8 cellular contexts compared by ENCODE assay signal in genomic region chr6:26003102-26003694, GRCh38. TPM values are rescaled to one million over a fixed set of nuclear protein-coding genes. Genes with fewer than 3 reads are reported as not detected.
DNase-seq lines count a peak whose midpoint lies in the region; ATAC-seq and TF ChIP-seq lines count a peak whose summit lies in the region.

No MANE protein-coding gene starts in this region.

- peaks cover 4% of the 10 kb centered on the region for H3K36me3 ChIP-seq in CD4-positive, alpha-beta memory T cell (ENCODE audit: insufficient read depth, low read length)
- no peaks in the 10 kb centered on the region; the same call in 1 of the 2 replicates for H3K36me3 ChIP-seq in GM23338 (ENCODE audit: insufficient read depth)

- peaks cover 0 to 6% (median 5%) of the 10 kb centered on the region in 4 donors for H3K4me1 Mint-ChIP-seq in CD4-positive, alpha-beta memory T cell
- peaks cover 37% of the 10 kb centered on the region for H3K4me1 Mint-ChIP-seq in GM23338

- peaks cover 5% of the 10 kb centered on the region; the same call in 1 of the 2 replicates for H3K9me2 ChIP-seq in GM23338 (ENCODE audit: insufficient read depth)

- no peaks in the 10 kb centered on the region for H3K79me2 ChIP-seq in GM23338 (replicated peaks; ENCODE audit: insufficient read depth)

- ATAC-seq in GM23338 (peak; percentile 60), HG02840 (IDR thresholded peaks at IDR 0.05; ENCODE audit: low FRiP score, unreplicated experiment) (no peak)

- no peaks in the 10 kb centered on the region for H3F3A ChIP-seq in GM23338 (replicated peaks; ENCODE audit: low read depth)

- DNase-seq in CD4-positive, alpha-beta memory T cell: peak; percentile 21 to 48 (median 37)
- DNase-seq in GM23338 (ENCODE audit: low spot score) (peak; percentile 85), NOMO-1 treated with DMSO at 0.1 percent for 48 hours (lab: John Stamatoyannopoulos, UW; ENCODE audit: unreplicated experiment) (peak; percentile 14), glomerular visceral epithelial cell (ENCODE audit: extremely low spot score) (peak; percentile 48), posterior cingulate gyrus (peak in 6 of 10 donors; percentile 32 to 72 (median 50)), mesenteric fat pad (ENCODE audit: low spot score) (no peak)
- DNase-seq in activated T-cell treated with anti-CD3 and anti-CD28 coated beads, Interleukin-2, amount 50 U/mL, for 48 hours: peak; percentile 53 to 62

- no peak overlapping the region for H3K4me3 ChIP-seq in CD4-positive, alpha-beta memory T cell (ENCODE audit: low read length in 2 of 2)
- H3K4me3 ChIP-seq in GM23338: no peak overlapping the region

- H3K9me3 ChIP-seq in CD4-positive, alpha-beta memory T cell (ENCODE audit: control insufficient read depth in 1 of 2, low read length in 2 of 2): no peaks in the 10 kb centered on the region

- CTCF ChIA-PET in CD4-positive, alpha-beta memory T cell (lab: Charles Lee; ENCODE audit: partially characterized antibody): interaction anchor here (0.6 to 5.9 kb wide), 28 partner anchors 10 to 1408 kb away, joined by 3 to 112 read pairs (median 4); partner anchors contain the start of gene TRIM38

- peak overlapping the region in 1 of 7 donors; percentile 59 for H3K27ac Mint-ChIP-seq in CD4-positive, alpha-beta memory T cell
- H3K27ac Mint-ChIP-seq in GM23338: no peak overlapping the region

- TF ChIP-seq CTCF in GM23338 (conservative IDR thresholded peaks at IDR 0.05; ENCODE audit: low read depth in 2 of 2): peak; percentile 80

- H3K27ac ChIP-seq in CD4-positive, alpha-beta memory T cell (ENCODE audit: low read depth, low read length): no peak overlapping the region
- no peak overlapping the region for H3K27ac ChIP-seq in GM23338 (ENCODE audit: low read depth)

- no peak overlapping the region for H3K4me3 Mint-ChIP-seq in CD4-positive, alpha-beta memory T cell
- H3K4me3 Mint-ChIP-seq in GM23338: no peak overlapping the region

- intact Hi-C loops in CD4-positive, alpha-beta memory T cell (cut with micrococcal nuclease): loop anchor here (1.0 kb wide), 2 partner anchors 17 to 283 kb away; a partner anchor contains a TSS
- intact Hi-C loops in posterior cingulate gyrus (cut with DNase I): no loop called here

- peaks cover 3 to 19% of the 10 kb centered on the region in 2 donors for H3K36me3 Mint-ChIP-seq in CD4-positive, alpha-beta memory T cell
- peaks cover 1% of the 10 kb centered on the region; the same call in 1 of the 3 replicates for H3K36me3 Mint-ChIP-seq in GM23338 (ENCODE audit: low read depth)

- no peak overlapping the region for H3K4me2 ChIP-seq in GM23338

- H3K27me3 ChIP-seq in CD4-positive, alpha-beta memory T cell (ENCODE audit: insufficient read depth, low read length): no peaks in the 10 kb centered on the region
- no peaks in the 10 kb centered on the region for H3K27me3 ChIP-seq in GM23338 (ENCODE audit: insufficient read depth)

- no peaks in the 10 kb centered on the region for H3K9me3 Mint-ChIP-seq in CD4-positive, alpha-beta memory T cell
- H3K9me3 Mint-ChIP-seq in GM23338: no peaks in the 10 kb centered on the region

- no peaks in the 10 kb centered on the region for H3K27me3 Mint-ChIP-seq in CD4-positive, alpha-beta memory T cell
- H3K27me3 Mint-ChIP-seq in GM23338 (ENCODE audit: insufficient read depth, low read depth, poor library complexity): peaks cover 2% of the 10 kb centered on the region

- peaks cover 4% of the 10 kb centered on the region for H3K4me1 ChIP-seq in CD4-positive, alpha-beta memory T cell (ENCODE audit: insufficient read depth, low read length)
- H3K4me1 ChIP-seq in GM23338 (ENCODE audit: insufficient read depth): peaks cover 41% of the 10 kb centered on the region

- POLR2A ChIA-PET in CD4-positive, alpha-beta memory T cell (lab: Charles Lee; ENCODE audit: partially characterized antibody): interaction anchor here (1.0 to 5.0 kb wide), 5 partner anchors 11 to 52 kb away, joined by 4 to 50 read pairs (median 13); a partner anchor contains a TSS

- no peaks in the 10 kb centered on the region for H4K20me1 ChIP-seq in GM23338 (replicated peaks; ENCODE audit: insufficient read depth)

- H2AFZ ChIP-seq in GM23338: no peak overlapping the region

TF ChIP-seq in GM23338, 12 proteins besides CTCF, POLR2A, EP300 and RAD21 (continues in another document):
- TF ChIP-seq, protein P1, sequence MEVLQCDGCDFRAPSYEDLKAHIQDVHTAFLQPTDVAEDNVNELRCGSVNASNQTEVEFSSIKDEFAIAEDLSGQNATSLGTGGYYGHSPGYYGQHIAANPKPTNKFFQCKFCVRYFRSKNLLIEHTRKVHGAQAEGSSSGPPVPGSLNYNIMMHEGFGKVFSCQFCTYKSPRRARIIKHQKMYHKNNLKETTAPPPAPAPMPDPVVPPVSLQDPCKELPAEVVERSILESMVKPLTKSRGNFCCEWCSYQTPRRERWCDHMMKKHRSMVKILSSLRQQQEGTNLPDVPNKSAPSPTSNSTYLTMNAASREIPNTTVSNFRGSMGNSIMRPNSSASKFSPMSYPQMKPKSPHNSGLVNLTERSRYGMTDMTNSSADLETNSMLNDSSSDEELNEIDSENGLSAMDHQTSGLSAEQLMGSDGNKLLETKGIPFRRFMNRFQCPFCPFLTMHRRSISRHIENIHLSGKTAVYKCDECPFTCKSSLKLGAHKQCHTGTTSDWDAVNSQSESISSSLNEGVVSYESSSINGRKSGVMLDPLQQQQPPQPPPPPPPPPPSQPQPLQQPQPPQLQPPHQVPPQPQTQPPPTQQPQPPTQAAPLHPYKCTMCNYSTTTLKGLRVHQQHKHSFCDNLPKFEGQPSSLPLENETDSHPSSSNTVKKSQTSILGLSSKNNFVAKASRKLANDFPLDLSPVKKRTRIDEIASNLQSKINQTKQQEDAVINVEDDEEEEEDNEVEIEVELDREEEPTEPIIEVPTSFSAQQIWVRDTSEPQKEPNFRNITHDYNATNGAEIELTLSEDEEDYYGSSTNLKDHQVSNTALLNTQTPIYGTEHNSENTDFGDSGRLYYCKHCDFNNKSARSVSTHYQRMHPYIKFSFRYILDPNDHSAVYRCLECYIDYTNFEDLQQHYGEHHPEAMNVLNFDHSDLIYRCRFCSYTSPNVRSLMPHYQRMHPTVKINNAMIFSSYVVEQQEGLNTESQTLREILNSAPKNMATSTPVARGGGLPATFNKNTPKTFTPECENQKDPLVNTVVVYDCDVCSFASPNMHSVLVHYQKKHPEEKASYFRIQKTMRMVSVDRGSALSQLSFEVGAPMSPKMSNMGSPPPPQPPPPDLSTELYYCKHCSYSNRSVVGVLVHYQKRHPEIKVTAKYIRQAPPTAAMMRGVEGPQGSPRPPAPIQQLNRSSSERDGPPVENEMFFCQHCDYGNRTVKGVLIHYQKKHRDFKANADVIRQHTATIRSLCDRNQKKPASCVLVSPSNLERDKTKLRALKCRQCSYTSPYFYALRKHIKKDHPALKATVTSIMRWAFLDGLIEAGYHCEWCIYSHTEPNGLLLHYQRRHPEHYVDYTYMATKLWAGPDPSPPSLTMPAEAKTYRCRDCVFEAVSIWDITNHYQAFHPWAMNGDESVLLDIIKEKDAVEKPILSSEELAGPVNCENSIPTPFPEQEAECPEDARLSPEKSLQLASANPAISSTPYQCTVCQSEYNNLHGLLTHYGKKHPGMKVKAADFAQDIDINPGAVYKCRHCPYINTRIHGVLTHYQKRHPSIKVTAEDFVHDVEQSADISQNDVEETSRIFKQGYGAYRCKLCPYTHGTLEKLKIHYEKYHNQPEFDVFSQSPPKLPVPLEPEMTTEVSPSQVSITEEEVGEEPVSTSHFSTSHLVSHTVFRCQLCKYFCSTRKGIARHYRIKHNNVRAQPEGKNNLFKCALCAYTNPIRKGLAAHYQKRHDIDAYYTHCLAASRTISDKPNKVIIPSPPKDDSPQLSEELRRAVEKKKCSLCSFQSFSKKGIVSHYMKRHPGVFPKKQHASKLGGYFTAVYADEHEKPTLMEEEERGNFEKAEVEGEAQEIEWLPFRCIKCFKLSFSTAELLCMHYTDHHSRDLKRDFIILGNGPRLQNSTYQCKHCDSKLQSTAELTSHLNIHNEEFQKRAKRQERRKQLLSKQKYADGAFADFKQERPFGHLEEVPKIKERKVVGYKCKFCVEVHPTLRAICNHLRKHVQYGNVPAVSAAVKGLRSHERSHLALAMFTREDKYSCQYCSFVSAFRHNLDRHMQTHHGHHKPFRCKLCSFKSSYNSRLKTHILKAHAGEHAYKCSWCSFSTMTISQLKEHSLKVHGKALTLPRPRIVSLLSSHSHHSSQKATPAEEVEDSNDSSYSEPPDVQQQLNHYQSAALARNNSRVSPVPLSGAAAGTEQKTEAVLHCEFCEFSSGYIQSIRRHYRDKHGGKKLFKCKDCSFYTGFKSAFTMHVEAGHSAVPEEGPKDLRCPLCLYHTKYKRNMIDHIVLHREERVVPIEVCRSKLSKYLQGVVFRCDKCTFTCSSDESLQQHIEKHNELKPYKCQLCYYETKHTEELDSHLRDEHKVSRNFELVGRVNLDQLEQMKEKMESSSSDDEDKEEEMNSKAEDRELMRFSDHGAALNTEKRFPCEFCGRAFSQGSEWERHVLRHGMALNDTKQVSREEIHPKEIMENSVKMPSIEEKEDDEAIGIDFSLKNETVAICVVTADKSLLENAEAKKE (CRISPR knock-in tag; IDR thresholded peaks at IDR 0.05): no peak
- no peak for TF ChIP-seq NANOG (IDR thresholded peaks at IDR 0.05; ENCODE audit: borderline replicate concordance)
- no peak for TF ChIP-seq EZH2phosphoT487 (IDR thresholded peaks at IDR 0.05; ENCODE audit: unreplicated experiment)
- TF ChIP-seq ZNF331 (CRISPR knock-in tag; IDR thresholded peaks at IDR 0.05; ENCODE audit: low read depth): no peak
- TF ChIP-seq, protein P2, sequence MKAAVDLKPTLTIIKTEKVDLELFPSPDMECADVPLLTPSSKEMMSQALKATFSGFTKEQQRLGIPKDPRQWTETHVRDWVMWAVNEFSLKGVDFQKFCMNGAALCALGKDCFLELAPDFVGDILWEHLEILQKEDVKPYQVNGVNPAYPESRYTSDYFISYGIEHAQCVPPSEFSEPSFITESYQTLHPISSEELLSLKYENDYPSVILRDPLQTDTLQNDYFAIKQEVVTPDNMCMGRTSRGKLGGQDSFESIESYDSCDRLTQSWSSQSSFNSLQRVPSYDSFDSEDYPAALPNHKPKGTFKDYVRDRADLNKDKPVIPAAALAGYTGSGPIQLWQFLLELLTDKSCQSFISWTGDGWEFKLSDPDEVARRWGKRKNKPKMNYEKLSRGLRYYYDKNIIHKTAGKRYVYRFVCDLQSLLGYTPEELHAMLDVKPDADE (IDR thresholded peaks at IDR 0.05): no peak
- no peak for TF ChIP-seq EZH2 (IDR thresholded peaks at IDR 0.05; ENCODE audit: low read depth, unreplicated experiment)
- no peak for TF ChIP-seq JUNB (IDR thresholded peaks at IDR 0.05; ENCODE audit: unreplicated experiment)

RNA-seq across cellular contexts. Expression of gene TRIM38, which starts 40.6 kb away (rescaled TPM):
- 10 to 100 TPM; 37.7 TPM for total RNA-seq in CD4-positive, alpha-beta memory T cell
- polyA plus RNA-seq in CD4-positive, alpha-beta memory T cell: 10 to 100 TPM in 1 of 2 donors, 1 to 10 TPM in 1; 4.5 to 10.0 TPM
- 0.58 and 0.66 TPM in 2 replicates for total RNA-seq in GM23338 (2014; rRNA removed; shearing (Covaris generic))
- 0.57 and 0.82 TPM in 2 replicates for polyA plus RNA-seq in GM23338 (2016; fragmentation: Nextera tagmentation; extraction: Ambion mirVana)
- total RNA-seq in mesenteric fat pad: 11.5 TPM
